8 cellular contexts compared by ENCODE assay signal in the genomic region with DNA sequence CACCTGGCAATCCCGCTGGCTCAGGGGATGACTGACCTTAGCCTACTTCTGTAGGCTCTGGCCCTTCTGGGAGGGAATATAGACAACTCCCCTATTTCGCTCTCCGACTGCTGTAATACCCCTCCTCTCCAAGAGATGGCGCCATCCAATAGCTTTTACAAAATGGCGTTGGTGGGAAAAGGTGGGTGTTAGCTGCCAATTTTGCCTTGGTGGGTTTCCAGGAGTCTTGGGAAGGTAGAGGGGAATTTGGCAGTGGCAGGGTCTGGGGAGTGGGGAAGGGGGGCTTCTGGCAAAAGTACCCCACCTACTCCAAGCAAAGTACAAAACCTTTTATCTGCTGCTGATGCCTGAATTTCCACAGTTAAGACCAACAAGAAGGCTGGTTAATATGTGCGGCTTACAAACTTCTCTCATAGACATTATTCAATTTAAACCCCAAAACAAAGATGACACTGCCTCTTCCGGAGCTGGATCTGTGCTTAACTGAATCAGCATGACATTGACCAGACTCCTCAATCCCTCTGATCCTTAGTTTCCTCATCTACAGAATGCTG.
DNase-seq lines count a peak whose midpoint lies in the region; ATAC-seq and TF ChIP-seq lines count a peak whose summit lies in the region.

No MANE protein-coding gene starts in this region.

- no peak overlapping the region for H3K9ac ChIP-seq in mesenchymal stem cell (ENCODE audit: low read length)

- H3K14ac ChIP-seq in mesenchymal stem cell (ENCODE audit: low read length in 2 of 2) = no peak overlapping the region

- no peak overlapping the region for H2AFZ ChIP-seq in GM23338
- no peak overlapping the region for H2AFZ ChIP-seq in mesenchymal stem cell (ENCODE audit: low read depth, low read length)

- H3K79me1 ChIP-seq in mesenchymal stem cell (replicated peaks; ENCODE audit: low read length, poor library complexity, severe bottlenecking) = no peaks in the 10 kb centered on the region

- H3K36me3 ChIP-seq in GM23338 (ENCODE audit: insufficient read depth) (no peaks in the 10 kb centered on the region), mesenchymal stem cell (ENCODE audit: control insufficient read depth in 1 of 2, insufficient read depth in 2 of 2, low read depth in 1 of 2, low read length in 2 of 2) (no peaks in the 10 kb centered on the region)

- H3K4me1 Mint-ChIP-seq in GM23338 = peaks cover 5% of the 10 kb centered on the region; the same call in 2 of the 3 replicates

- no peaks in the 10 kb centered on the region for H4K20me1 ChIP-seq in GM23338 (replicated peaks; ENCODE audit: insufficient read depth)

- H2AK5ac ChIP-seq in mesenchymal stem cell (ENCODE audit: low read length, severe bottlenecking) = no peak overlapping the region

- ATAC-seq in GM23338 (peak; percentile 62), HG03565 (IDR thresholded peaks at IDR 0.05; ENCODE audit: unreplicated experiment) (no peak), HG02798 (IDR thresholded peaks at IDR 0.05; ENCODE audit: poor library complexity, unreplicated experiment) (no peak), HG03520 (IDR thresholded peaks at IDR 0.05; ENCODE audit: unreplicated experiment) (no peak)

- no peak overlapping the region for H2BK12ac ChIP-seq in mesenchymal stem cell (ENCODE audit: low read length in 2 of 2)

- H3K27me3 Mint-ChIP-seq in GM23338 (ENCODE audit: insufficient read depth, low read depth, poor library complexity) = peaks cover 8% of the 10 kb centered on the region

- no peak overlapping the region for H3K27ac Mint-ChIP-seq in GM23338

- H3K27me3 ChIP-seq in GM23338 (ENCODE audit: insufficient read depth) (no peaks in the 10 kb centered on the region), mesenchymal stem cell (ENCODE audit: control insufficient read depth in 1 of 2, insufficient read depth in 1 of 2, low read length in 2 of 2) (peaks cover 3 to 32% of the 10 kb centered on the region in 2 experiments)

- H3K36me3 Mint-ChIP-seq in GM23338 (ENCODE audit: low read depth) = peaks cover 5% of the 10 kb centered on the region; the same call in 2 of the 3 replicates

- no peak overlapping the region for H3K27ac ChIP-seq in GM23338 (ENCODE audit: low read depth)
- no peak overlapping the region for H3K27ac ChIP-seq in mesenchymal stem cell (ENCODE audit: low read length, poor library complexity, severe bottlenecking)

- H3K9me3 Mint-ChIP-seq in GM23338 = peaks cover 13% of the 10 kb centered on the region

- H3K9me3 ChIP-seq in mesenchymal stem cell (ENCODE audit: control insufficient read depth, low read length) = no peaks in the 10 kb centered on the region

- 35% methylated on average over 4 of the region's 7 CpGs for WGBS in mesenchymal stem cell

- DNase-seq in COR-L47 (lab: John Stamatoyannopoulos, UW) = peak; percentile 38
- peak; percentile 80 for DNase-seq in GM23338 (ENCODE audit: low spot score)
- DNase-seq in OCI-M1 (lab: John Stamatoyannopoulos, UW) = peak; percentile 68
- DNase-seq in choroid plexus epithelial cell (ENCODE audit: low read depth) = peak; percentile 56
- peak; percentile 43 for DNase-seq in mesenchymal stem cell

- no peaks in the 10 kb centered on the region for H3K9me2 ChIP-seq in GM23338 (ENCODE audit: insufficient read depth)

- H3F3A ChIP-seq in GM23338 (replicated peaks; ENCODE audit: low read depth) = no peaks in the 10 kb centered on the region

- no peak overlapping the region for H3K4ac ChIP-seq in mesenchymal stem cell (ENCODE audit: low read depth in 1 of 2, low read length in 2 of 2)

- H3K79me2 ChIP-seq in GM23338 (replicated peaks; ENCODE audit: insufficient read depth) = no peaks in the 10 kb centered on the region

- H3K23ac ChIP-seq in mesenchymal stem cell (ENCODE audit: low read length in 2 of 2) = no peak overlapping the region

- H3K4me2 ChIP-seq in GM23338 (no peak overlapping the region), mesenchymal stem cell (ENCODE audit: low read length, poor library complexity, severe bottlenecking) (no peak overlapping the region)

- no peak overlapping the region for H4K91ac ChIP-seq in mesenchymal stem cell (ENCODE audit: low read length)

- H2BK15ac ChIP-seq in mesenchymal stem cell (ENCODE audit: low read depth, poor library complexity, severe bottlenecking) = no peak overlapping the region

- H3K4me1 ChIP-seq in GM23338 (ENCODE audit: insufficient read depth) (no peaks in the 10 kb centered on the region), mesenchymal stem cell (ENCODE audit: control insufficient read depth, insufficient read depth, low read depth, low read length) (peaks cover 2% of the 10 kb centered on the region)

- no peak overlapping the region for H2BK120ac ChIP-seq in mesenchymal stem cell (ENCODE audit: low read depth, low read length)

- TF ChIP-seq CTCF in GM23338 (conservative IDR thresholded peaks at IDR 0.05; ENCODE audit: low read depth in 2 of 2) (peak; percentile 95 to 98), choroid plexus epithelial cell (conservative IDR thresholded peaks at IDR 0.05; ENCODE audit: low read depth, low read length) (peak; percentile 94)

- no peak overlapping the region for H3K4me3 Mint-ChIP-seq in GM23338

- H3K18ac ChIP-seq in mesenchymal stem cell (ENCODE audit: low read depth in 1 of 2, low read length in 2 of 2) = no peak overlapping the region

- H2BK5ac ChIP-seq in mesenchymal stem cell (ENCODE audit: low read depth, low read length, poor library complexity, severe bottlenecking) = no peak overlapping the region

- no peak overlapping the region for H4K8ac ChIP-seq in mesenchymal stem cell (ENCODE audit: low read length)

- no peak overlapping the region for H3K4me3 ChIP-seq in GM23338
- no peak overlapping the region for H3K4me3 ChIP-seq in choroid plexus epithelial cell (ENCODE audit: low read depth, low read length)
- H3K4me3 ChIP-seq in mesenchymal stem cell (ENCODE audit: insufficient read depth in 1 of 2, low read depth in 1 of 2, low read length in 2 of 2) = no peak overlapping the region

TF ChIP-seq in GM23338, 12 proteins besides CTCF, POLR2A, EP300 and RAD21 (continues in another document):
- TF ChIP-seq, protein P1, sequence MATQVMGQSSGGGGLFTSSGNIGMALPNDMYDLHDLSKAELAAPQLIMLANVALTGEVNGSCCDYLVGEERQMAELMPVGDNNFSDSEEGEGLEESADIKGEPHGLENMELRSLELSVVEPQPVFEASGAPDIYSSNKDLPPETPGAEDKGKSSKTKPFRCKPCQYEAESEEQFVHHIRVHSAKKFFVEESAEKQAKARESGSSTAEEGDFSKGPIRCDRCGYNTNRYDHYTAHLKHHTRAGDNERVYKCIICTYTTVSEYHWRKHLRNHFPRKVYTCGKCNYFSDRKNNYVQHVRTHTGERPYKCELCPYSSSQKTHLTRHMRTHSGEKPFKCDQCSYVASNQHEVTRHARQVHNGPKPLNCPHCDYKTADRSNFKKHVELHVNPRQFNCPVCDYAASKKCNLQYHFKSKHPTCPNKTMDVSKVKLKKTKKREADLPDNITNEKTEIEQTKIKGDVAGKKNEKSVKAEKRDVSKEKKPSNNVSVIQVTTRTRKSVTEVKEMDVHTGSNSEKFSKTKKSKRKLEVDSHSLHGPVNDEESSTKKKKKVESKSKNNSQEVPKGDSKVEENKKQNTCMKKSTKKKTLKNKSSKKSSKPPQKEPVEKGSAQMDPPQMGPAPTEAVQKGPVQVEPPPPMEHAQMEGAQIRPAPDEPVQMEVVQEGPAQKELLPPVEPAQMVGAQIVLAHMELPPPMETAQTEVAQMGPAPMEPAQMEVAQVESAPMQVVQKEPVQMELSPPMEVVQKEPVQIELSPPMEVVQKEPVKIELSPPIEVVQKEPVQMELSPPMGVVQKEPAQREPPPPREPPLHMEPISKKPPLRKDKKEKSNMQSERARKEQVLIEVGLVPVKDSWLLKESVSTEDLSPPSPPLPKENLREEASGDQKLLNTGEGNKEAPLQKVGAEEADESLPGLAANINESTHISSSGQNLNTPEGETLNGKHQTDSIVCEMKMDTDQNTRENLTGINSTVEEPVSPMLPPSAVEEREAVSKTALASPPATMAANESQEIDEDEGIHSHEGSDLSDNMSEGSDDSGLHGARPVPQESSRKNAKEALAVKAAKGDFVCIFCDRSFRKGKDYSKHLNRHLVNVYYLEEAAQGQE (IDR thresholded peaks at IDR 0.05; ENCODE audit: unreplicated experiment) = no peak
- TF ChIP-seq ZNF114 (CRISPR knock-in tag; IDR thresholded peaks at IDR 0.05) (no peak), NANOG (IDR thresholded peaks at IDR 0.05; ENCODE audit: borderline replicate concordance) (no peak), CREB1 (CRISPR knock-in tag; IDR thresholded peaks at IDR 0.05; ENCODE audit: low read depth) (no peak), EZH2 (IDR thresholded peaks at IDR 0.05; ENCODE audit: low read depth, unreplicated experiment) (no peak), STAT1 (IDR thresholded peaks at IDR 0.05; ENCODE audit: unreplicated experiment) (no peak), EZH2phosphoT487 (IDR thresholded peaks at IDR 0.05; ENCODE audit: unreplicated experiment) (no peak), POLR2AphosphoS5 (IDR thresholded peaks at IDR 0.05; ENCODE audit: low read depth) (no peak), ZNF331 (CRISPR knock-in tag; IDR thresholded peaks at IDR 0.05; ENCODE audit: low read depth) (no peak), JUNB (IDR thresholded peaks at IDR 0.05; ENCODE audit: unreplicated experiment) (no peak)
- TF ChIP-seq, protein P2, sequence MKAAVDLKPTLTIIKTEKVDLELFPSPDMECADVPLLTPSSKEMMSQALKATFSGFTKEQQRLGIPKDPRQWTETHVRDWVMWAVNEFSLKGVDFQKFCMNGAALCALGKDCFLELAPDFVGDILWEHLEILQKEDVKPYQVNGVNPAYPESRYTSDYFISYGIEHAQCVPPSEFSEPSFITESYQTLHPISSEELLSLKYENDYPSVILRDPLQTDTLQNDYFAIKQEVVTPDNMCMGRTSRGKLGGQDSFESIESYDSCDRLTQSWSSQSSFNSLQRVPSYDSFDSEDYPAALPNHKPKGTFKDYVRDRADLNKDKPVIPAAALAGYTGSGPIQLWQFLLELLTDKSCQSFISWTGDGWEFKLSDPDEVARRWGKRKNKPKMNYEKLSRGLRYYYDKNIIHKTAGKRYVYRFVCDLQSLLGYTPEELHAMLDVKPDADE (IDR thresholded peaks at IDR 0.05) = no peak
